1 cellular context compared by ENCODE assay signal in the genomic region with DNA sequence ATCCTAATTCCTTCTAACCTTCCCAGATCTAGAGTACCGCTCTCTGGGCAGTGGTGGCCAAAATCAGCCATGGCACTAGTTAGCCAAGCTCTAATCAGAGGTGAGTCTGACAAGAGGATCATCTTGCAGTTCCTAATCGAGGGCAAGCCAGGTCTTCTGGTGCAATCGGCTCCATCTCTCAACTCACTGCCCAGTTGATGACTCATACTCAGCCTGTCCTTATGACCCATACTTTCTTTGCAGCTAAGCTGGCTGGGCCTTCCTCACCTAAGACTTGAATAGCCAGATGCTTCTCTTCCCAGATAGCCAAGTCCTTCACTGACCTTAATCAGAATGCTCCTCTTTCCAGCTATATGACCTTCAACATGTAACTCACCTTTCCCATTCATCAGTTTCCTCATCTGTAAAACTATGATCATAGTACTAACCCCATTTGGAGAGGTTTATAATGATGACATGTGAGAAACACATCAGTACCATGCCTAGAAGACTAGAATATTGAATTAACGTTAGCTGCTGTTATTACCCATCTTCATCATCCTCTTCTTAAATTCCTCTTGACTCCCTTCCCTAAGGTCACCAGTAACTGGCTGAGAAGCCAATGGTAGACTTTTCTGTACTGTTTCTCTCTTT.
TF ChIP-seq lines count a peak whose summit lies in the region.

No MANE protein-coding gene starts in this region.

TF ChIP-seq in HCT116, 20 proteins besides CTCF, POLR2A, EP300 and RAD21 (continued from another document):
- TF ChIP-seq, protein P1, sequence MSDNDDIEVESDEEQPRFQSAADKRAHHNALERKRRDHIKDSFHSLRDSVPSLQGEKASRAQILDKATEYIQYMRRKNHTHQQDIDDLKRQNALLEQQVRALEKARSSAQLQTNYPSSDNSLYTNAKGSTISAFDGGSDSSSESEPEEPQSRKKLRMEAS (IDR thresholded peaks at IDR 0.05) = peak; percentile 42; the same call in 1 of the 2 replicates
- TF ChIP-seq SRF (IDR thresholded peaks at IDR 0.05; ENCODE audit: low read depth) (no peak), CEBPB (IDR thresholded peaks at IDR 0.05; ENCODE audit: low read depth) (peak; percentile 73), ZFX (IDR thresholded peaks at IDR 0.05) (no peak), ZNF274 (IDR thresholded peaks at IDR 0.05; ENCODE audit: low read depth, low read length) (no peak), TCF7L2 (IDR thresholded peaks at IDR 0.05; ENCODE audit: borderline replicate concordance, extremely low read depth, insufficient read depth, insufficient read length) (no peak), CBX3 (IDR thresholded peaks at IDR 0.05; ENCODE audit: low read depth) (peak; percentile 87), YY1 (IDR thresholded peaks at IDR 0.05; ENCODE audit: extremely low read depth, insufficient replicate concordance, low read depth, low read length) (no peak), FOSL1 (IDR thresholded peaks at IDR 0.05; ENCODE audit: low read depth) (peak; percentile 83)
- TF ChIP-seq, protein P2, sequence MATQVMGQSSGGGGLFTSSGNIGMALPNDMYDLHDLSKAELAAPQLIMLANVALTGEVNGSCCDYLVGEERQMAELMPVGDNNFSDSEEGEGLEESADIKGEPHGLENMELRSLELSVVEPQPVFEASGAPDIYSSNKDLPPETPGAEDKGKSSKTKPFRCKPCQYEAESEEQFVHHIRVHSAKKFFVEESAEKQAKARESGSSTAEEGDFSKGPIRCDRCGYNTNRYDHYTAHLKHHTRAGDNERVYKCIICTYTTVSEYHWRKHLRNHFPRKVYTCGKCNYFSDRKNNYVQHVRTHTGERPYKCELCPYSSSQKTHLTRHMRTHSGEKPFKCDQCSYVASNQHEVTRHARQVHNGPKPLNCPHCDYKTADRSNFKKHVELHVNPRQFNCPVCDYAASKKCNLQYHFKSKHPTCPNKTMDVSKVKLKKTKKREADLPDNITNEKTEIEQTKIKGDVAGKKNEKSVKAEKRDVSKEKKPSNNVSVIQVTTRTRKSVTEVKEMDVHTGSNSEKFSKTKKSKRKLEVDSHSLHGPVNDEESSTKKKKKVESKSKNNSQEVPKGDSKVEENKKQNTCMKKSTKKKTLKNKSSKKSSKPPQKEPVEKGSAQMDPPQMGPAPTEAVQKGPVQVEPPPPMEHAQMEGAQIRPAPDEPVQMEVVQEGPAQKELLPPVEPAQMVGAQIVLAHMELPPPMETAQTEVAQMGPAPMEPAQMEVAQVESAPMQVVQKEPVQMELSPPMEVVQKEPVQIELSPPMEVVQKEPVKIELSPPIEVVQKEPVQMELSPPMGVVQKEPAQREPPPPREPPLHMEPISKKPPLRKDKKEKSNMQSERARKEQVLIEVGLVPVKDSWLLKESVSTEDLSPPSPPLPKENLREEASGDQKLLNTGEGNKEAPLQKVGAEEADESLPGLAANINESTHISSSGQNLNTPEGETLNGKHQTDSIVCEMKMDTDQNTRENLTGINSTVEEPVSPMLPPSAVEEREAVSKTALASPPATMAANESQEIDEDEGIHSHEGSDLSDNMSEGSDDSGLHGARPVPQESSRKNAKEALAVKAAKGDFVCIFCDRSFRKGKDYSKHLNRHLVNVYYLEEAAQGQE (IDR thresholded peaks at IDR 0.05; ENCODE audit: low read depth) = no peak
